Comparison of ENCODE assay signal across 21 cellular contexts in genomic region chr13:60623131-60623530, GRCh38.
DNase-seq lines count a peak whose midpoint lies in the region; FAIRE-seq and TF ChIP-seq lines count a peak whose summit lies in the region.
"Had no signal": no experiment of that assay in that cellular context is flagged by ENCODE, and none has a peak within 500 bp of the region (broad histone marks: within the 10 kb centered on the region; RNA-seq: fewer than 3 reads in every experiment).

No MANE protein-coding gene starts in this region.

- no peaks in the 10 kb centered on the region for H3K4me1 Mint-ChIP-seq in activated CD4-positive, alpha-beta T cell treated with anti-CD3 and anti-CD28 coated beads, Interleukin-2, amount 10 ng/mL, durations not matched to agents 24 days and 14 days
- H3K4me1 Mint-ChIP-seq: B cell had no signal

- H3K27me3 Mint-ChIP-seq in activated CD4-positive, alpha-beta T cell treated with anti-CD3 and anti-CD28 coated beads, Interleukin-2, amount 10 ng/mL, durations not matched to agents 24 days and 14 days, result no peaks in the 10 kb centered on the region

- no peak overlapping the region for H3K4me3 ChIP-seq in kidney (ENCODE audit: low read length in 2 of 2)
- H3K4me3 ChIP-seq: A549; BLaER1 treated with 17β-estradiol and CSF1 and Interleukin-3, amounts not matched to agents 10 nM and 100 nM had no signal

- no peak overlapping the region for H3K27ac ChIP-seq in kidney (ENCODE audit: low read depth in 2 of 2, low read length in 2 of 2)
- H3K27ac ChIP-seq: 22Rv1; A549; BLaER1 treated with 17β-estradiol and CSF1 and Interleukin-3, amounts not matched to agents 10 nM and 100 nM; C4-2B had no signal

- H3K27ac Mint-ChIP-seq in activated CD4-positive, alpha-beta T cell treated with anti-CD3 and anti-CD28 coated beads, Interleukin-2, amount 10 ng/mL, durations not matched to agents 24 days and 14 days, result no peak overlapping the region
- H3K27ac Mint-ChIP-seq: B cell; CD4-positive, alpha-beta T cell; CD8-positive, alpha-beta T cell had no signal

- intact Hi-C loops in activated CD4-positive, alpha-beta T cell treated with anti-CD3 and anti-CD28 coated beads, Interleukin-2, amount 10 ng/mL, durations not matched to agents 24 days and 14 days (cut with micrococcal nuclease), result no loop called here
- intact Hi-C loops in kidney (cut with DNase I), result no loop called here

- no peaks in the 10 kb centered on the region for H3K9me3 Mint-ChIP-seq in activated CD4-positive, alpha-beta T cell treated with anti-CD3 and anti-CD28 coated beads, Interleukin-2, amount 10 ng/mL, durations not matched to agents 24 days and 14 days
- H3K9me3 Mint-ChIP-seq: CD4-positive, alpha-beta T cell; CD8-positive, alpha-beta T cell had no signal

- no peak for TF ChIP-seq CTCF in kidney (IDR thresholded peaks at IDR 0.05; ENCODE audit: borderline replicate concordance, extremely low read depth, insufficient read depth)

- peak; percentile 12 for DNase-seq in activated CD4-positive, alpha-beta T cell treated with anti-CD3 and anti-CD28 coated beads, Interleukin-2, amount 10 ng/mL, durations not matched to agents 24 days and 14 days
- no peak for DNase-seq in activated CD4-positive, alpha-beta T cell treated with anti-CD3 and anti-CD28 coated beads for 48 hours
- DNase-seq in astrocyte of the hippocampus (ENCODE audit: low read depth, low spot score) (peak; percentile 7), renal cortical epithelial cell (ENCODE audit: low read depth) (peak; percentile 4), kidney (no peak)
- DNase-seq: AML-193; Caco-2; Calu3; CD4-positive, alpha-beta T cell; CD8-positive, alpha-beta T cell; DMS79 treated with DMSO at 0.1 percent for 48 hours; GF-D8 had no signal

- no peak for FAIRE-seq in kidney (lab: Jason Lieb, UNC)
- FAIRE-seq: A549, D721Med, G401.6, GM12891, GM19239 had no signal

- H3K36me3 ChIP-seq in kidney (ENCODE audit: control insufficient read depth in 1 of 2, insufficient read depth in 2 of 2, low read length in 2 of 2), result no peaks in the 10 kb centered on the region
- H3K36me3 ChIP-seq: BLaER1 treated with 17β-estradiol and CSF1 and Interleukin-3, amounts not matched to agents 10 nM and 100 nM had no signal

- H3K36me3 Mint-ChIP-seq in activated CD4-positive, alpha-beta T cell treated with anti-CD3 and anti-CD28 coated beads, Interleukin-2, amount 10 ng/mL, durations not matched to agents 24 days and 14 days (ENCODE audit: low read depth), result no peaks in the 10 kb centered on the region
- H3K36me3 Mint-ChIP-seq: CD8-positive, alpha-beta T cell had no signal

- H3K9ac ChIP-seq in kidney (ENCODE audit: low read length in 2 of 2), result no peak overlapping the region
- H3K9ac ChIP-seq: BLaER1 treated with 17β-estradiol and CSF1 and Interleukin-3, amounts not matched to agents 10 nM and 100 nM had no signal

- no peak overlapping the region for H3K4me3 Mint-ChIP-seq in activated CD4-positive, alpha-beta T cell treated with anti-CD3 and anti-CD28 coated beads, Interleukin-2, amount 10 ng/mL, durations not matched to agents 24 days and 14 days
- H3K4me3 Mint-ChIP-seq: B cell; CD4-positive, alpha-beta T cell; CD8-positive, alpha-beta T cell had no signal

- H3K9me3 ChIP-seq in kidney (ENCODE audit: control insufficient read depth in 1 of 2, low read length in 2 of 2), result no peaks in the 10 kb centered on the region
- H3K9me3 ChIP-seq: A549, Caco-2 had no signal

- no peaks in the 10 kb centered on the region for H3K4me1 ChIP-seq in kidney (ENCODE audit: control insufficient read depth in 1 of 2, insufficient read depth in 1 of 2, low read depth in 1 of 2, low read length in 2 of 2)
- H3K4me1 ChIP-seq: A549; BLaER1 treated with 17β-estradiol and CSF1 and Interleukin-3, amounts not matched to agents 10 nM and 100 nM; Caco-2 had no signal

Comparison
In these comparisons a context has a peak if more than half of its experiments do, and no peak if none do; other contexts are left out.
1. DNase-seq: peak in activated CD4-positive, alpha-beta T cell treated with anti-CD3 and anti-CD28 coated beads, Interleukin-2, amount 10 ng/mL, durations not matched to agents 24 days and 14 days (single experiment), astrocyte of the hippocampus (single experiment) and renal cortical epithelial cell (single experiment); none in activated CD4-positive, alpha-beta T cell treated with anti-CD3 and anti-CD28 coated beads for 48 hours (single experiment) and kidney (single experiment).